8 cellular contexts compared by ENCODE assay signal in genomic region chr12:116027551-116027821, GRCh38.
"Had no signal": no experiment of that assay in that cellular context is flagged by ENCODE, and none has a peak within 500 bp of the region (broad histone marks: within the 10 kb centered on the region; RNA-seq: fewer than 3 reads in every experiment).

No MANE protein-coding gene starts in this region.

- H3K27ac Mint-ChIP-seq: activated naive CD4-positive, alpha-beta T cell treated with anti-CD3 and anti-CD28 coated beads, Interleukin-2, amount 10 ng/mL, durations not matched to agents 7 days and 5 days had no signal

- H3K27me3 Mint-ChIP-seq: activated naive CD4-positive, alpha-beta T cell treated with anti-CD3 and anti-CD28 coated beads, Interleukin-2, amount 10 ng/mL, durations not matched to agents 7 days and 5 days had no signal

- H3K27ac ChIP-seq: coronary artery, foreskin keratinocyte, spleen, thoracic aorta had no signal

- H3K4me3 ChIP-seq: coronary artery, spleen, thoracic aorta had no signal

- H3K27me3 ChIP-seq: foreskin keratinocyte, spleen had no signal

- DNase-seq: activated naive CD4-positive, alpha-beta T cell treated with anti-CD3 and anti-CD28 coated beads, Interleukin-2, amount 10 ng/mL, durations not matched to agents 7 days and 5 days; amniotic stem cell; effector CD4-positive, alpha-beta T cell; foreskin keratinocyte; kidney glomerular epithelial cell; spleen had no signal

- H3K36me3 ChIP-seq: thoracic aorta had no signal

- H3K36me3 Mint-ChIP-seq: activated naive CD4-positive, alpha-beta T cell treated with anti-CD3 and anti-CD28 coated beads, Interleukin-2, amount 10 ng/mL, durations not matched to agents 7 days and 5 days had no signal

- H3K9me3 ChIP-seq: thoracic aorta had no signal

- H3K4me3 Mint-ChIP-seq: activated naive CD4-positive, alpha-beta T cell treated with anti-CD3 and anti-CD28 coated beads, Interleukin-2, amount 10 ng/mL, durations not matched to agents 7 days and 5 days had no signal
